35 cellular contexts compared by ENCODE assay signal in genomic region chr5:149099920-149100319, GRCh38.
"Had no signal": no experiment of that assay in that cellular context is flagged by ENCODE, and none has a peak within 500 bp of the region (broad histone marks: within the 10 kb centered on the region; RNA-seq: fewer than 3 reads in every experiment).

No MANE protein-coding gene starts in this region.

- H3K27me3 ChIP-seq: MG63 had no signal

- DNase-seq: Karpas-422, Kasumi-1, MG63, MV-4-11, NCI-H1048, NCI-H1092, NCI-H1092 treated with DMSO at 0.1 percent for 48 hours, NCI-H1105, NCI-H1105 treated with DMSO at 0.1 percent for 48 hours, NCI-H1417, NCI-H1417 treated with DMSO at 0.1 percent for 48 hours, NCI-H1436, NCI-H1436 treated with DMSO at 0.1 percent for 48 hours, NCI-H146, NCI-H1694, NCI-H1694 treated with DMSO at 0.1 percent for 48 hours, NCI-H187, NCI-H187 treated with DMSO at 0.1 percent for 48 hours, NCI-H1930, NCI-H2029, NCI-H2029 treated with DMSO at 0.1 percent for 48 hours, NCI-H2081, NCI-H2081 treated with DMSO at 0.1 percent for 48 hours, NCI-H2107, NCI-H2171, NCI-H2171 treated with DMSO at 0.1 percent for 48 hours, NCI-H2227 treated with DMSO at 0.1 percent for 48 hours, NCI-H226, NCI-H345, NCI-H446 treated with DMSO at 0.1 percent for 48 hours, NCI-H510A, NCI-H510A treated with DMSO at 0.1 percent for 48 hours, NCI-H524, NCI-H524 treated with DMSO at 0.1 percent for 48 hours, NCI-H526 had no signal

- H3K4me3 ChIP-seq: MG63 had no signal

- H3K36me3 ChIP-seq: MG63 had no signal
